Comparison of ENCODE assay signal across 9 cellular contexts in the genomic region with DNA sequence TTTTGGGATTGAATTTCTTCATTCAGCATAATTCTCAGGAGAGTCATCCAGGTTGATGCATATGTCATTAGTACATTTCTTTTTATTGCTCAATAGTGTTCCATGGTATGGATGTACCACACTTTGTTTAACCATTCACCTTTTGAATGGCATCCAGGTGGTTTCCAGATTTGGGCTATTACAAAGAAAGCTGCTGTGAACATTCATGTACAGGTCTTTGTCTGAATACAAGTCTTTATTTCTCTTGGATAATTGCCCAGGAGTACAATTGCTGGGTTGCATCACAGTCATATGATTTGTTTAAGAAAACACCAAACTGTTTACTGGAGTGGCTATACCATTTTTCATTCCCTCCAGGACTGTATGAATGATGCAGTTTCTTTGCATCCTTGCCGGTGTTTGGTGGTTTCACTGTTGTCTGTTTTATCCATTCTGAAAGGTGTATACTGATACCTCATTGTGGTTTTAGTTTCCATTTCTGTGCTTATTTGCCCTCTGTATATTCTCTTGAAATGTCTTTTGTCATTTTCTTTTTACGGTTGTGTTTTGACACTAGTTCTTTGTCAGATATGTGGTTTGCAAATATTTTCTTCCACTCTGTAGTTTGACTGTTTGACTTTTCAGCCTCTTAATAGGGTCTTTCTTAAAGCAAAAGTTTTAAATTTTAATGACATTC. TPM values are rescaled to one million over a fixed set of nuclear protein-coding genes. Genes with fewer than 3 reads are reported as not detected.
A peak's percentile ranks its signal among the peaks of the same experiment; 100 is the strongest.
DNase-seq lines count a peak whose midpoint lies in the region; ATAC-seq and TF ChIP-seq lines count a peak whose summit lies in the region.
"Had no signal": no experiment of that assay in that cellular context is flagged by ENCODE, and none has a peak within 500 bp of the region (broad histone marks: within the 10 kb centered on the region; RNA-seq: fewer than 3 reads in every experiment).

No MANE protein-coding gene starts in this region.

- TF ChIP-seq CTCF in type B pancreatic cell (conservative IDR thresholded peaks at IDR 0.05): no peak
- TF ChIP-seq CTCF in thyroid gland (IDR thresholded peaks at IDR 0.05): no peak

- H3K27me3 Mint-ChIP-seq in type B pancreatic cell: no peaks in the 10 kb centered on the region
- H3K27me3 Mint-ChIP-seq: B cell had no signal

- H3K4me1 Mint-ChIP-seq in type B pancreatic cell (ENCODE audit: unreplicated experiment): no peaks in the 10 kb centered on the region

- H3K4me1 ChIP-seq in thyroid gland: peaks cover 28 to 47% of the 10 kb centered on the region in 2 donors

- H3K36me3 Mint-ChIP-seq in type B pancreatic cell: peaks cover 48% of the 10 kb centered on the region

- H3K9me3 Mint-ChIP-seq in type B pancreatic cell: no peaks in the 10 kb centered on the region

- H3K4me3 ChIP-seq in thyroid gland (replicated peaks in 1 of 3): no peak overlapping the region

- DNase-seq in activated CD4-positive, CD25-positive, alpha-beta regulatory T cell treated with anti-CD3 and anti-CD28 coated beads, Interleukin-2, amount 50 U/mL, for 72 hours: no peak
- peak; percentile 64 for DNase-seq in NCI-H1436 (lab: John Stamatoyannopoulos, UW)
- peak; percentile 66 for DNase-seq in brain pericyte (ENCODE audit: low read depth, low spot score)
- DNase-seq in type B pancreatic cell (ENCODE audit: extremely low spot score, unreplicated experiment): no peak
- no peak for DNase-seq in thyroid gland
- DNase-seq in head of caudate nucleus: no peak

- WGBS in thyroid gland, 2 donors: 73 to 81% methylated on average over 2 of the region's 2 CpGs

- H3K36me3 ChIP-seq in thyroid gland: peaks cover 0 to 3% of the 10 kb centered on the region in 2 donors

- intact Hi-C loops in thyroid gland (cut with DNase I) (no loop called here), head of caudate nucleus (cut with DNase I) (no loop called here)

- no peak overlapping the region for H3K27ac Mint-ChIP-seq in type B pancreatic cell
- H3K27ac Mint-ChIP-seq: B cell had no signal

- no peak for TF ChIP-seq POLR2A in thyroid gland (IDR thresholded peaks at IDR 0.05)

- peak; percentile 91 to 92 for ATAC-seq in activated CD4-positive, CD25-positive, alpha-beta regulatory T cell treated with anti-CD3 and anti-CD28 coated beads, Interleukin-2, amount 50 U/mL, for 24 hours
- peak; percentile 98 for ATAC-seq in HG02610 (IDR thresholded peaks at IDR 0.05; ENCODE audit: unreplicated experiment)

- H3K27me3 ChIP-seq in thyroid gland: no peaks in the 10 kb centered on the region

- no peak overlapping the region for H3K4me3 Mint-ChIP-seq in type B pancreatic cell
- H3K4me3 Mint-ChIP-seq: B cell had no signal

- no peaks in the 10 kb centered on the region for H3K9me3 ChIP-seq in thyroid gland

- H3K27ac ChIP-seq in thyroid gland: no peak overlapping the region

RNA-seq across cellular contexts. Expression of gene CDKAL1, which starts 8.8 kb away (rescaled TPM):
- 19.2 and 21.0 TPM in 2 replicates for total RNA-seq in type B pancreatic cell (ENCODE audit: low replicate concordance)
- total RNA-seq in thyroid gland: 10 to 100 TPM; 24.7 to 32.8 (median 29.8) TPM

Comparison
In these comparisons a context has a peak if more than half of its experiments do, and no peak if none do; other contexts are left out.
1. DNase-seq: peak in NCI-H1436 (single experiment) and brain pericyte (single experiment); none in activated CD4-positive, CD25-positive, alpha-beta regulatory T cell treated with anti-CD3 and anti-CD28 coated beads, Interleukin-2, amount 50 U/mL, for 72 hours (single experiment), type B pancreatic cell (single experiment), thyroid gland (0 of 2) and head of caudate nucleus (0 of 42).